9 cellular contexts compared by ENCODE assay signal in the genomic region with DNA sequence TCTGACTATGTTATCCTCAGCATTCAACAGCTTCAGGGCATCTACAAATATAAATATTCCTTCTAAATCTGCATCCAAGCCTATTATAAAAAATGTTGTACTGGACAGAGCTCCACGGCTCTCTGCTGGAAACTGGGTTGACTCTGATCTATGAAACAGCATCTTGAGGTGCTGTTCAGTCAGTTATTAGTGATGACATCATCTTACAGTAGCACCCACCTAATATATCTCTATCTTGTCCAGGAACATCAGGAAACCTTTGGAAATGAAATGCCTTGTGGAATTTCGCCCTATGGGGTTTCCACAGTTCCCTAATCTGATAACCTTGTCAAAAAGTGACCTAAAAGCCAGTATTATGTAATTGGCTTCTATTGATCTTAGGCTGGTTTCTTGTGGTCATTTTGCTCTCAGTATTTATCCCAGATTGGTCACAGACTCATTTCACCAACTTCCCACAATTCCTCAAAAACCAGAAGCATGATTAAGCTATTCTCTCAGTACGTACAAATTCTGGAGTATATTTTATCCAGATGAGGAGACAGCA. TPM values are rescaled to one million over a fixed set of nuclear protein-coding genes. Genes with fewer than 3 reads are reported as not detected.
"Had no signal": no experiment of that assay in that cellular context is flagged by ENCODE, and none has a peak within 500 bp of the region (broad histone marks: within the 10 kb centered on the region; RNA-seq: fewer than 3 reads in every experiment).

No MANE protein-coding gene starts in this region.

- H3K4me1 ChIP-seq: HAP-1 had no signal

- DNase-seq: GM23248, GOT3, H7, KG1 had no signal

- H3K4me1 Mint-ChIP-seq: IgD-negative memory B cell had no signal

- H3K4me3 Mint-ChIP-seq: IgD-negative memory B cell had no signal

- H3K27ac Mint-ChIP-seq: IgD-negative memory B cell had no signal

- H3K4me3 ChIP-seq: GM23248, HAP-1 had no signal

- H3K9me3 ChIP-seq: HAP-1 had no signal

- H3K36me3 Mint-ChIP-seq: IgD-negative memory B cell had no signal

- H3K27me3 Mint-ChIP-seq: IgD-negative memory B cell had no signal

- H3K27ac ChIP-seq: GM23248 had no signal

- ATAC-seq: HCT116 had no signal

- H3K36me3 ChIP-seq: HAP-1 had no signal

- H3K9ac ChIP-seq: GM23248 had no signal

RNA-seq across cellular contexts. Expression of a gene that starts 32.9 kb away (rescaled TPM):
- total RNA-seq: GM23248, H4, H7, HT-29 had no signal
- polyA plus RNA-seq: GM23248 had no signal
